Comparison of ENCODE assay signal across 17 cellular contexts in the genomic region with DNA sequence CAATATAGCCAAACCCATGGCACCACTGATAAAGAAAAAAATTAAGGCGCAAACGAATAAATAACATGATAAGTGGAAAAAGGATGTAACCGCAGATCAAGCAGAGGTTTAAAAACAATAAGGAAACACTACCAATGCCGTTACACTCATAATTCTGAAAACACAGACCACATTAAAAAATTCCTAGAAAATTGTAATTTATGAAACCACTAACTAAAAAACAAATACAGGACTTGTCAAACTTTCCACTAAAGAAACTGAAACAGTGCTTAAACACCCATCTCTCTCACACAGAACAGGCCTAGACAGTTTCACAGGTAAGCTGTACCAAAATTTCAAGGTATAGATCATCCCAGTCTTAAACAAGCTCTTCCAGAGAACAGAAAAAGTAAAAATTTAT. TPM values are rescaled to one million over a fixed set of nuclear protein-coding genes. Genes with fewer than 3 reads are reported as not detected.
DNase-seq lines count a peak whose midpoint lies in the region; ATAC-seq and TF ChIP-seq lines count a peak whose summit lies in the region.
"Had no signal": no experiment of that assay in that cellular context is flagged by ENCODE, and none has a peak within 500 bp of the region (broad histone marks: within the 10 kb centered on the region; RNA-seq: fewer than 3 reads in every experiment).

No MANE protein-coding gene starts in this region.

- POLR2A ChIA-PET in activated CD4-positive, alpha-beta T cell treated with anti-CD3 and anti-CD28 coated beads, Interleukin-2, amount 10 ng/mL, durations not matched to agents 7 days and 5 days (lab: Charles Lee): no interaction called here
- POLR2A ChIA-PET in PC-9 (lab: Charles Lee; ENCODE audit: unreplicated experiment): no interaction called here
- POLR2A ChIA-PET in activated CD8-positive, alpha-beta T cell treated with anti-CD3 and anti-CD28 coated beads, Interleukin-2, amount 10 ng/mL, durations not matched to agents 7 days and 5 days (lab: Charles Lee): no interaction called here

- no peaks in the 10 kb centered on the region for H3K9me3 Mint-ChIP-seq in activated CD4-positive, alpha-beta T cell treated with anti-CD3 and anti-CD28 coated beads, Interleukin-2, amount 10 ng/mL, durations not matched to agents 7 days and 5 days
- no peaks in the 10 kb centered on the region for H3K9me3 Mint-ChIP-seq in activated CD8-positive, alpha-beta T cell treated with anti-CD3 and anti-CD28 coated beads, Interleukin-2, amount 10 ng/mL, durations not matched to agents 7 days and 5 days (ENCODE audit: insufficient read depth)
- H3K9me3 Mint-ChIP-seq in stimulated activated effector memory CD8-positive, alpha-beta T cell treated with anti-CD3 and anti-CD28 coated beads, Interleukin-12 subunit alpha, Interleukin-12 subunit beta, amount 100 ng/mL, for 72 hours: peaks cover 7% of the 10 kb centered on the region

- no peaks in the 10 kb centered on the region for H3K36me3 Mint-ChIP-seq in activated CD4-positive, alpha-beta T cell treated with anti-CD3 and anti-CD28 coated beads, Interleukin-2, amount 10 ng/mL, durations not matched to agents 7 days and 5 days (ENCODE audit: low read depth)
- H3K36me3 Mint-ChIP-seq in activated CD8-positive, alpha-beta T cell treated with anti-CD3 and anti-CD28 coated beads, Interleukin-2, amount 10 ng/mL, durations not matched to agents 7 days and 5 days (ENCODE audit: low read depth): no peaks in the 10 kb centered on the region
- no peaks in the 10 kb centered on the region for H3K36me3 Mint-ChIP-seq in stimulated activated effector memory CD8-positive, alpha-beta T cell treated with anti-CD3 and anti-CD28 coated beads, Interleukin-12 subunit alpha, Interleukin-12 subunit beta, amount 100 ng/mL, for 72 hours
- H3K36me3 Mint-ChIP-seq: CD14-positive monocyte had no signal

- ATAC-seq in activated CD8-positive, alpha-beta T cell treated with anti-CD3 and anti-CD28 coated beads, Interleukin-2, amount 10 ng/mL, durations not matched to agents 7 days and 5 days: peak; percentile 58
- peak; percentile 49 for ATAC-seq in stimulated activated effector memory CD8-positive, alpha-beta T cell treated with anti-CD3 and anti-CD28 coated beads, Interleukin-12 subunit alpha, Interleukin-12 subunit beta, amount 100 ng/mL, for 72 hours
- ATAC-seq: A549 had no signal

- H3K27ac ChIP-seq in PC-9 (peak overlapping the region; percentile 75), coronary artery (no peak overlapping the region)
- H3K27ac ChIP-seq: A549, RWPE1 had no signal

- CTCF ChIA-PET in activated CD4-positive, alpha-beta T cell treated with anti-CD3 and anti-CD28 coated beads, Interleukin-2, amount 10 ng/mL, durations not matched to agents 7 days and 5 days (lab: Charles Lee): interaction anchor here (1.0 kb wide), 1 partner anchor 26 kb away, joined by 4 read pairs; no protein-coding TSS in a partner anchor
- CTCF ChIA-PET in PC-9 (lab: Charles Lee): interaction anchor here (0.6 kb wide), 1 partner anchor 426 kb away, joined by 3 read pairs; no protein-coding TSS in a partner anchor
- CTCF ChIA-PET in activated CD8-positive, alpha-beta T cell treated with anti-CD3 and anti-CD28 coated beads, Interleukin-2, amount 10 ng/mL, durations not matched to agents 7 days and 5 days (lab: Charles Lee): interaction anchor here (0.6 to 1.9 kb wide), 3 partner anchors 41 to 181 kb away, joined by 3 to 6 read pairs (median 4); no protein-coding TSS in a partner anchor

- H3K9me3 ChIP-seq in PC-9 (ENCODE audit: insufficient read depth, low read depth): no peaks in the 10 kb centered on the region
- H3K9me3 ChIP-seq: A549 had no signal

- H3K4me1 ChIP-seq in PC-9 (replicated peaks; ENCODE audit: insufficient read depth): peaks cover 43% of the 10 kb centered on the region
- H3K4me1 ChIP-seq: A549 had no signal

- peaks cover 43% of the 10 kb centered on the region for H3K79me2 ChIP-seq in PC-9 (ENCODE audit: low read depth)

- no peak for DNase-seq in activated CD4-positive, alpha-beta T cell treated with anti-CD3 and anti-CD28 coated beads, Interleukin-2, amount 10 ng/mL, durations not matched to agents 7 days and 5 days
- DNase-seq in activated CD4-positive, alpha-beta T cell treated with anti-CD3 and anti-CD28 coated beads for 4 hours: no peak
- DNase-seq in PC-9 (no peak), coronary artery (ENCODE audit: low spot score) (no peak), NCI-H1092 (lab: John Stamatoyannopoulos, UW) (no peak), HPDE6-E6E7 (ENCODE audit: extremely low spot score) (no peak)
- no peak for DNase-seq in activated CD8-positive, alpha-beta T cell treated with anti-CD3 and anti-CD28 coated beads, Interleukin-2, amount 10 ng/mL, durations not matched to agents 7 days and 5 days
- DNase-seq in stimulated activated effector memory CD8-positive, alpha-beta T cell treated with anti-CD3 and anti-CD28 coated beads, Interleukin-12 subunit alpha, Interleukin-12 subunit beta, amount 100 ng/mL, for 72 hours (ENCODE audit: low spot score in 2 of 2): no peak
- DNase-seq: GOT3, NCI-H1417, NCI-H2029, NCI-H2171, NCI-H446, NCI-H69 had no signal

- no peak overlapping the region for H3K4me3 Mint-ChIP-seq in activated CD4-positive, alpha-beta T cell treated with anti-CD3 and anti-CD28 coated beads, Interleukin-2, amount 10 ng/mL, durations not matched to agents 7 days and 5 days
- no peak overlapping the region for H3K4me3 Mint-ChIP-seq in activated CD8-positive, alpha-beta T cell treated with anti-CD3 and anti-CD28 coated beads, Interleukin-2, amount 10 ng/mL, durations not matched to agents 7 days and 5 days
- no peak overlapping the region for H3K4me3 Mint-ChIP-seq in stimulated activated effector memory CD8-positive, alpha-beta T cell treated with anti-CD3 and anti-CD28 coated beads, Interleukin-12 subunit alpha, Interleukin-12 subunit beta, amount 100 ng/mL, for 72 hours
- H3K4me3 Mint-ChIP-seq: CD14-positive monocyte had no signal

- BruUV-seq in PC-9 (replicated peaks; lab: Mats Ljungman, UMichigan): no TSS peak

- peaks cover 8% of the 10 kb centered on the region for H3K27me3 Mint-ChIP-seq in activated CD4-positive, alpha-beta T cell treated with anti-CD3 and anti-CD28 coated beads, Interleukin-2, amount 10 ng/mL, durations not matched to agents 7 days and 5 days
- peaks cover 2% of the 10 kb centered on the region for H3K27me3 Mint-ChIP-seq in activated CD8-positive, alpha-beta T cell treated with anti-CD3 and anti-CD28 coated beads, Interleukin-2, amount 10 ng/mL, durations not matched to agents 7 days and 5 days (ENCODE audit: low read depth)

- H3K4me3 ChIP-seq in PC-9 (no peak overlapping the region), coronary artery (no peak overlapping the region)
- H3K4me3 ChIP-seq: A549 had no signal

- H3K36me3 ChIP-seq in PC-9 (ENCODE audit: low read depth): no peaks in the 10 kb centered on the region

- H2AFZ ChIP-seq in PC-9: no peak overlapping the region

- no peaks in the 10 kb centered on the region for H3K27me3 ChIP-seq in PC-9 (ENCODE audit: insufficient read depth, low read depth)

- intact Hi-C loops in PC-9 (cut with micrococcal nuclease; ENCODE audit: unreplicated experiment): no loop called here

- TF ChIP-seq CTCF in PC-9 (conservative IDR thresholded peaks at IDR 0.05) (no peak), coronary artery (IDR thresholded peaks at IDR 0.05) (no peak)

- H3K4me1 Mint-ChIP-seq in activated CD4-positive, alpha-beta T cell treated with anti-CD3 and anti-CD28 coated beads, Interleukin-2, amount 10 ng/mL, durations not matched to agents 7 days and 5 days: peaks cover 21% of the 10 kb centered on the region
- H3K4me1 Mint-ChIP-seq in activated CD8-positive, alpha-beta T cell treated with anti-CD3 and anti-CD28 coated beads, Interleukin-2, amount 10 ng/mL, durations not matched to agents 7 days and 5 days (ENCODE audit: low read depth): peaks cover 19% of the 10 kb centered on the region
- H3K4me1 Mint-ChIP-seq in stimulated activated effector memory CD8-positive, alpha-beta T cell treated with anti-CD3 and anti-CD28 coated beads, Interleukin-12 subunit alpha, Interleukin-12 subunit beta, amount 100 ng/mL, for 72 hours: peaks cover 12% of the 10 kb centered on the region

- no peak overlapping the region for H3K4me2 ChIP-seq in PC-9
- H3K4me2 ChIP-seq: A549 had no signal

- H3F3A ChIP-seq in PC-9 (ENCODE audit: insufficient read depth, low read depth): peaks cover 15% of the 10 kb centered on the region

- H4K20me1 ChIP-seq in PC-9 (ENCODE audit: insufficient read depth): peaks cover 5% of the 10 kb centered on the region

- no peaks in the 10 kb centered on the region for H3K9me2 ChIP-seq in PC-9 (ENCODE audit: insufficient read depth)

- H3K27ac Mint-ChIP-seq in activated CD4-positive, alpha-beta T cell treated with anti-CD3 and anti-CD28 coated beads, Interleukin-2, amount 10 ng/mL, durations not matched to agents 7 days and 5 days: peak overlapping the region; percentile 67
- H3K27ac Mint-ChIP-seq in activated CD8-positive, alpha-beta T cell treated with anti-CD3 and anti-CD28 coated beads, Interleukin-2, amount 10 ng/mL, durations not matched to agents 7 days and 5 days: peak overlapping the region; percentile 21
- peak overlapping the region; percentile 55 for H3K27ac Mint-ChIP-seq in stimulated activated effector memory CD8-positive, alpha-beta T cell treated with anti-CD3 and anti-CD28 coated beads, Interleukin-12 subunit alpha, Interleukin-12 subunit beta, amount 100 ng/mL, for 72 hours
- H3K27ac Mint-ChIP-seq: CD14-positive monocyte had no signal

RNA-seq across cellular contexts. Expression of gene PCSK6, which starts 28.4 kb away (rescaled TPM):
- under 1 TPM; 0.46 to 0.74 TPM for total RNA-seq in activated CD4-positive, alpha-beta T cell treated with anti-CD3 and anti-CD28 coated beads, Interleukin-2, amount 10 ng/mL, durations not matched to agents 7 days and 5 days
- 26.3 and 27.2 TPM in 2 replicates for total RNA-seq in PC-9 (2021)
- under 1 TPM; 0.68 to 0.76 TPM for total RNA-seq in activated CD8-positive, alpha-beta T cell treated with anti-CD3 and anti-CD28 coated beads, Interleukin-2, amount 10 ng/mL, durations not matched to agents 7 days and 5 days

Comparison
In these comparisons a context has a peak if more than half of its experiments do, and no peak if none do; other contexts are left out.
1. RNA of gene PCSK6, which starts 28.4 kb away (total RNA-seq): 26.3 to 27.2 TPM in PC-9; 0.68 to 0.76 TPM in activated CD8-positive, alpha-beta T cell treated with anti-CD3 and anti-CD28 coated beads, Interleukin-2, amount 10 ng/mL, durations not matched to agents 7 days and 5 days and 0.46 to 0.74 TPM in activated CD4-positive, alpha-beta T cell treated with anti-CD3 and anti-CD28 coated beads, Interleukin-2, amount 10 ng/mL, durations not matched to agents 7 days and 5 days; every median in the first group is over 10 times any median in the second.
2. Peak in every context shown above with its lines, with median percentiles within 50 percentile points of each other: H3K27ac Mint-ChIP-seq.